ENCODE assay signal across 17 cellular contexts in the genomic region with DNA sequence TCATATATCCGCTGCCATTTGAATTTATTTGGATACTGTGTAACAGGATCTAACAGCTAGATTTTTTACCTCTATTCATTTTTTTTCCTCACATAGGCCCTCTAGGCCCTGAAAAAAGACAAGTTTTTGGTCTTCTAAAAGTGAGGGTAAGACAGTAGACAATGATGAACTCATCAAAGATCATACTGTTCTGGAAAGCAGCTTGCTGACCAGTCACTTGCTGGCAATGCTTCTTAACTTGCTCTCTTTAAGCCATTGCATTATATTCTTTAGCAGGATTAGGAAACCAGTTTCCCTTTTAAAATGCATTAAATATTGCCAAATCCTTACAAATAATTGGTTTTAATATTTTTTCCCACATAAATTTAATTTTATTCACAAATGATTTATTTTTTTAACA.
"Had no signal": no experiment of that assay in that cellular context is flagged by ENCODE, and none has a peak within 500 bp of the region (broad histone marks: within the 10 kb centered on the region; RNA-seq: fewer than 3 reads in every experiment).

No MANE protein-coding gene starts in this region.

- DNase-seq: cortex of kidney; dorsolateral prefrontal cortex; effector CD8-positive, alpha-beta T cell; heart left ventricle; hippocampal formation; left colon; left ventricle myocardium superior; naive thymus-derived CD4-positive, alpha-beta T cell; nephron progenitor cell; sigmoid colon; stimulated activated CD4-positive, alpha-beta T cell treated with anti-CD3 and anti-CD28 coated beads, Interleukin-2, amount 100 ng/mL, for 24 hours; stimulated activated CD4-positive, alpha-beta T cell treated with anti-CD3 and anti-CD28 coated beads, Interleukin-4, amount 100 ng/mL, for 4 hours; stimulated activated naive CD4-positive, alpha-beta T cell; stomach; trophoblast cell had no signal

- H3K27ac Mint-ChIP-seq: naive thymus-derived CD4-positive, alpha-beta T cell; nephron progenitor cell had no signal

- H3K4me1 ChIP-seq: heart left ventricle, parathyroid adenoma, sigmoid colon, stomach had no signal

- H3K36me3 Mint-ChIP-seq: naive thymus-derived CD4-positive, alpha-beta T cell had no signal

- H3K9me3 Mint-ChIP-seq: naive thymus-derived CD4-positive, alpha-beta T cell; nephron progenitor cell had no signal

- H3K9me3 ChIP-seq: heart left ventricle, sigmoid colon, stomach had no signal

- H3K4me1 Mint-ChIP-seq: naive thymus-derived CD4-positive, alpha-beta T cell; nephron progenitor cell had no signal

- H3K4me3 Mint-ChIP-seq: naive thymus-derived CD4-positive, alpha-beta T cell; nephron progenitor cell had no signal

- H3K27ac ChIP-seq: dorsolateral prefrontal cortex, heart left ventricle, parathyroid adenoma, sigmoid colon, skin epidermis, stomach had no signal

- H3K4me3 ChIP-seq: dorsolateral prefrontal cortex, heart left ventricle, sigmoid colon, skin epidermis, stomach had no signal

- H3K36me3 ChIP-seq: heart left ventricle, sigmoid colon, stomach had no signal

- H3K27me3 ChIP-seq: dorsolateral prefrontal cortex, heart left ventricle, sigmoid colon, stomach had no signal
